1 cellular context compared by ENCODE assay signal in the genomic region with DNA sequence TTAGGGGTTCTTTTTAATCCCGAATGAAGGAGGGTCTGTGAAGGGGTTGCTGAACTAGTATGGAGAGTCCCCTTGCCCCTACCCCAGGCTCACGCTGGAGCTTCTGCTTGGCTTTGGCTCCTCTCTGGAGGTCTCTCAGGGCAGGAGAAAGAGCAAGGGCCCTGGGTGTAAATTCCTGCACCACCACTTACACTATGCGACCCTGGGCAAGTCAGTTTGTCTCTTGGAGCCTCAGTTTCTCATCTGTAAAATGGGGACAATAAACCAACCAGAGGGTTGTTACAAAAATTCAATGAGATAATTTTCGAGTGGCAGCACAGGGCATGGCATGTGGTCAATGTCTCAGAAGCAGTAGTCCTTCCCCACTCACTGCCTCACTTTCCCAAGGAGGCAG.
TF ChIP-seq lines count a peak whose summit lies in the region.

No MANE protein-coding gene starts in this region.

TF ChIP-seq in HepG2, 621 proteins besides CTCF, POLR2A, EP300 and RAD21:
- TF ChIP-seq MZF1 (CRISPR knock-in tag; IDR thresholded peaks at IDR 0.05; ENCODE audit: borderline replicate concordance), result no peak
- TF ChIP-seq ZNF629 (CRISPR knock-in tag; conservative IDR thresholded peaks at IDR 0.05), result peak; percentile 62
- no peak for TF ChIP-seq ZNF263 (CRISPR knock-in tag; IDR thresholded peaks at IDR 0.05)
